ENCODE assay signal across 35 cellular contexts in the genomic region with DNA sequence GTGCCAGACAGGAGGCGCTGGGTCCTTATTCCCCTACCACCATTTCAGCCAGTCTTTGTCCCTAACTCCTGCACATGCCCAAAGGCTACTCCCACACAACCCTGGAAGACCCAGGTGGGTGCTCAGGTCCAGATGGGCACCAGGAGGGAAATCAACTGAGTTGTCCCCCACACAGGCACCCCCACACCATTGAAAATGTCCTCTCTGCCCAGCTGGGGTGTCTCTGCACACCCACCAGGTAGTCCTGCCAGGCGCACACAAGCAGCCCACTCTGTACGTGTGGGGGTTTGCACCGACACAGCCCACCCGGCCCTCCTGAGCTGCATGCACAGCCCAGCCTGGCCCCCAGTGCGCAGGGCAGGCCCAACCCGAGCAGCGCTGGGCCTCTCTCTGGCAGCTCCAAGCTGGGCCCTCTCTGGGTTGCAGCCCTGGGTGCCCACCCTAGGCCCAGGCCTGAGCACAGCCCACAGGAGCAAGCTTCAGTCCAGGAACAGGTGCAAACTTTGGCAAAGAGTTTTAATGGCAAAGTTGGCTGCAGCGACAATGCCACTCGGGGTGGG. TPM values are rescaled to one million over a fixed set of nuclear protein-coding genes. Genes with fewer than 3 reads are reported as not detected.
A peak's percentile ranks its signal among the peaks of the same experiment; 100 is the strongest.
DNase-seq lines count a peak whose midpoint lies in the region; ATAC-seq, FAIRE-seq and TF ChIP-seq lines count a peak whose summit lies in the region.
"Had no signal": no experiment of that assay in that cellular context is flagged by ENCODE, and none has a peak within 500 bp of the region (broad histone marks: within the 10 kb centered on the region; RNA-seq: fewer than 3 reads in every experiment).

No MANE protein-coding gene starts in this region.

- no peak for DNase-seq in activated CD4-positive, alpha-beta T cell treated with anti-CD3 and anti-CD28 coated beads, Interleukin-2, amount 10 ng/mL, durations not matched to agents 24 days and 14 days
- DNase-seq in activated CD4-positive, alpha-beta T cell treated with anti-CD3 and anti-CD28 coated beads, Interleukin-2, amount 50 U/mL, for 4 hours = no peak
- DNase-seq in K562 (ENCODE audit: extremely low read depth in 1 of 4, low spot score in 3 of 4) (no peak), progenitor cell of endocrine pancreas (ENCODE audit: low spot score, unreplicated experiment) (no peak), left colon (no peak)
- DNase-seq in effector memory CD4-positive, alpha-beta T cell = no peak
- DNase-seq: activated B cell treated with CpG ODN at 0.5 μM for 24 hours; anterior cingulate cortex; CD4-positive, alpha-beta memory T cell; DMS 273 treated with DMSO at 0.1 percent for 48 hours; effector CD4-positive, alpha-beta T cell; GM23248; immature natural killer cell; KBM-7; left cardiac atrium; mammary epithelial cell; NCI-H1105; NCI-H187; NCI-H2171; spleen; stimulated activated CD8-positive, alpha-beta memory T cell treated with anti-CD3 and anti-CD28 coated beads, Interleukin-4, amount 100 ng/mL, for 48 hours; transverse colon had no signal

- no peak for ATAC-seq in K562
- ATAC-seq in left colon = no peak
- ATAC-seq in HG03135 (IDR thresholded peaks at IDR 0.05; ENCODE audit: unreplicated experiment) = no peak
- ATAC-seq: activated T-helper 17 cell treated with anti-CD3 and anti-CD28 coated beads, Interleukin-2, amount 50 U/mL, for 72 hours; left cardiac atrium had no signal

- H3K9me1 ChIP-seq in K562 (ENCODE audit: control insufficient read depth, insufficient read depth, low read length) = no peaks in the 10 kb centered on the region

- no peaks in the 10 kb centered on the region for H3K27me3 ChIP-seq in K562 (ENCODE audit: control insufficient read depth in 2 of 2, insufficient read depth in 2 of 2, low read length in 2 of 2)
- no peaks in the 10 kb centered on the region for H3K27me3 ChIP-seq in effector memory CD4-positive, alpha-beta T cell (replicated peaks; ENCODE audit: control insufficient read depth, insufficient read depth, low read length, poor library complexity, severe bottlenecking)
- H3K27me3 ChIP-seq: right atrium auricular region, transverse colon had no signal

- H3K4me1 Mint-ChIP-seq in activated CD4-positive, alpha-beta T cell treated with anti-CD3 and anti-CD28 coated beads, Interleukin-2, amount 10 ng/mL, durations not matched to agents 24 days and 14 days = peaks cover 4% of the 10 kb centered on the region
- peaks cover 10% of the 10 kb centered on the region for H3K4me1 Mint-ChIP-seq in progenitor cell of endocrine pancreas (ENCODE audit: low read depth)
- H3K4me1 Mint-ChIP-seq: activated T-helper 17 cell treated with anti-CD3 and anti-CD28 coated beads, Interleukin-2, amount 50 U/mL, for 72 hours had no signal

- no peak for FAIRE-seq in K562 (lab: Jason Lieb, UNC)
- FAIRE-seq: bronchial epithelial cell, colon, GM19239, RCC 7860 had no signal

- intact Hi-C loops in activated CD4-positive, alpha-beta T cell treated with anti-CD3 and anti-CD28 coated beads, Interleukin-2, amount 10 ng/mL, durations not matched to agents 24 days and 14 days (cut with micrococcal nuclease) = no loop called here
- intact Hi-C loops in K562 (cut with micrococcal nuclease) = loop anchor here (2.0 kb wide), 1 partner anchor 19 kb away; a partner anchor contains a TSS
- intact Hi-C loops in left colon (cut with DNase I, micrococcal nuclease) = loop anchor here in 1 of 2 donors (10.0 kb wide), 1 partner anchor 45 kb away; a partner anchor contains a TSS

- H3K9me3 ChIP-seq in K562 (replicated peaks; ENCODE audit: control insufficient read depth, insufficient read depth, low read depth, low read length) = no peaks in the 10 kb centered on the region
- H3K9me3 ChIP-seq in effector memory CD4-positive, alpha-beta T cell (ENCODE audit: control insufficient read depth, low read length) = no peaks in the 10 kb centered on the region
- H3K9me3 ChIP-seq: right atrium auricular region, spleen, transverse colon had no signal

- peak overlapping the region; percentile 98 for H3K27ac ChIP-seq in C4-2B
- H3K27ac ChIP-seq in K562 (ENCODE audit: extremely low read depth, low read depth, low read length) = 0 out of 3 replicates have a peak overlapping the region, but pooled peaks have one; percentile 11
- no peak overlapping the region for H3K27ac ChIP-seq in effector memory CD4-positive, alpha-beta T cell (ENCODE audit: insufficient read depth, low read length, poor library complexity, severe bottlenecking)
- H3K27ac ChIP-seq: epithelial cell of prostate, GM23248, right atrium auricular region had no signal

- H3K36me3 Mint-ChIP-seq in activated CD4-positive, alpha-beta T cell treated with anti-CD3 and anti-CD28 coated beads, Interleukin-2, amount 10 ng/mL, durations not matched to agents 24 days and 14 days (ENCODE audit: low read depth) = no peaks in the 10 kb centered on the region
- peaks cover 3% of the 10 kb centered on the region for H3K36me3 Mint-ChIP-seq in progenitor cell of endocrine pancreas (ENCODE audit: insufficient read depth)
- H3K36me3 Mint-ChIP-seq: activated naive CD8-positive, alpha-beta T cell; CD4-positive, alpha-beta memory T cell; immature natural killer cell had no signal

- TF ChIP-seq POLR2A in K562 (conservative IDR thresholded peaks at IDR 0.05) = no peak; the same call in 1 of the 2 replicates

- no peaks in the 10 kb centered on the region for H3K27me3 Mint-ChIP-seq in activated CD4-positive, alpha-beta T cell treated with anti-CD3 and anti-CD28 coated beads, Interleukin-2, amount 10 ng/mL, durations not matched to agents 24 days and 14 days
- no peaks in the 10 kb centered on the region for H3K27me3 Mint-ChIP-seq in progenitor cell of endocrine pancreas
- H3K27me3 Mint-ChIP-seq: activated B cell treated with CpG ODN at 0.5 μM for 24 hours; activated naive CD8-positive, alpha-beta T cell; activated T-helper 17 cell treated with anti-CD3 and anti-CD28 coated beads, Interleukin-2, amount 50 U/mL, for 72 hours; CD4-positive, alpha-beta memory T cell had no signal

- POLR2A ChIA-PET in K562 (lab: Yijun Ruan, JAX) = interaction anchor here (1.4 to 2.1 kb wide), 3 partner anchors 21 to 31 kb away, joined by 3 to 5 read pairs (median 5); a partner anchor contains a TSS

- peaks cover 22% of the 10 kb centered on the region; the same call in 1 of the 3 replicates for H3K36me3 ChIP-seq in K562 (ENCODE audit: control insufficient read depth, insufficient read depth, low read length)
- no peaks in the 10 kb centered on the region for H3K36me3 ChIP-seq in effector memory CD4-positive, alpha-beta T cell (ENCODE audit: control insufficient read depth, insufficient read depth, low read length)
- H3K36me3 ChIP-seq: right atrium auricular region, transverse colon had no signal

- H3K4me1 ChIP-seq in K562 (replicated peaks in 1 of 2; ENCODE audit: control insufficient read depth in 2 of 2, insufficient read depth in 2 of 2, low read length in 2 of 2) = peaks cover 34 to 89% of the 10 kb centered on the region in 2 experiments
- H3K4me1 ChIP-seq in effector memory CD4-positive, alpha-beta T cell (ENCODE audit: control insufficient read depth, insufficient read depth, low read length, poor library complexity, severe bottlenecking) = peaks cover 20% of the 10 kb centered on the region

- WGBS in K562 (ENCODE audit: insufficient coverage, low coverage, missing lambda C conversion rate) = 99% methylated on average over 7 of the region's 10 CpGs

- TF ChIP-seq EP300 in K562 (IDR thresholded peaks at IDR 0.05; ENCODE audit: low read length) = no peak

- H3K4me2 ChIP-seq in K562 (ENCODE audit: insufficient read depth, low read length) = no peak overlapping the region

- H2AFZ ChIP-seq in K562 (ENCODE audit: low read depth, low read length) = no peak overlapping the region
- H2AFZ ChIP-seq: GM23248 had no signal

- H3K4me3 ChIP-seq in K562 = no peak overlapping the region
- H3K4me3 ChIP-seq in effector memory CD4-positive, alpha-beta T cell (ENCODE audit: insufficient read depth, low read depth, low read length, poor library complexity, severe bottlenecking) = no peak overlapping the region
- H3K4me3 ChIP-seq: GM23248, right atrium auricular region, spleen, transverse colon had no signal

- peak overlapping the region; percentile 45 for H3K4me3 Mint-ChIP-seq in activated CD4-positive, alpha-beta T cell treated with anti-CD3 and anti-CD28 coated beads, Interleukin-2, amount 10 ng/mL, durations not matched to agents 24 days and 14 days
- peak overlapping the region; percentile 16 for H3K4me3 Mint-ChIP-seq in progenitor cell of endocrine pancreas (ENCODE audit: low read depth)
- H3K4me3 Mint-ChIP-seq: activated B cell treated with CpG ODN at 0.5 μM for 24 hours; activated naive CD8-positive, alpha-beta T cell; immature natural killer cell had no signal

- TF ChIP-seq RAD21 in K562 (CRISPR knock-in tag; conservative IDR thresholded peaks at IDR 0.05 in 1 of 2, IDR thresholded peaks at IDR 0.05 in 1 of 2) = no peak

- no peak for TF ChIP-seq CTCF in C4-2B (conservative IDR thresholded peaks at IDR 0.05)
- no peak for TF ChIP-seq CTCF in K562 (IDR thresholded peaks at IDR 0.05 in 2 of 3, conservative IDR thresholded peaks at IDR 0.05 in 1 of 3; ENCODE audit: insufficient read depth in 2 of 3, low read depth in 1 of 3, low read length in 3 of 3)
- TF ChIP-seq CTCF in progenitor cell of endocrine pancreas (IDR thresholded peaks at IDR 0.05; ENCODE audit: unreplicated experiment) = no peak

- H3K9ac ChIP-seq in K562 (ENCODE audit: insufficient read depth in 1 of 2, low read depth in 2 of 2, low read length in 2 of 2) = peak overlapping the region in 1 of 2 experiments; percentile 77; a peak in 2 of 4 replicates
- H3K9ac ChIP-seq: GM23248 had no signal

- in situ Hi-C loops in K562 (cut with MboI) = no loop called here

- H3K79me2 ChIP-seq in K562 (ENCODE audit: control insufficient read depth, insufficient read depth, low read length) = peaks cover 18% of the 10 kb centered on the region; the same call in 2 of the 3 replicates

- H3K27ac Mint-ChIP-seq in activated CD4-positive, alpha-beta T cell treated with anti-CD3 and anti-CD28 coated beads, Interleukin-2, amount 10 ng/mL, durations not matched to agents 24 days and 14 days = no peak overlapping the region
- no peak overlapping the region for H3K27ac Mint-ChIP-seq in progenitor cell of endocrine pancreas
- H3K27ac Mint-ChIP-seq: activated B cell treated with CpG ODN at 0.5 μM for 24 hours; activated naive CD8-positive, alpha-beta T cell; activated T-helper 17 cell treated with anti-CD3 and anti-CD28 coated beads, Interleukin-2, amount 50 U/mL, for 72 hours; immature natural killer cell had no signal

- no peaks in the 10 kb centered on the region for H4K20me1 ChIP-seq in K562 (replicated peaks; ENCODE audit: control insufficient read depth, insufficient read depth, low read length)

- CTCF ChIA-PET in K562 (lab: Yijun Ruan, JAX; ENCODE audit: low intra/inter-chr PET ratio) = no interaction called here

- H3K9me3 Mint-ChIP-seq in activated CD4-positive, alpha-beta T cell treated with anti-CD3 and anti-CD28 coated beads, Interleukin-2, amount 10 ng/mL, durations not matched to agents 24 days and 14 days = no peaks in the 10 kb centered on the region
- no peaks in the 10 kb centered on the region for H3K9me3 Mint-ChIP-seq in progenitor cell of endocrine pancreas (ENCODE audit: low read depth)
- H3K9me3 Mint-ChIP-seq: activated B cell treated with CpG ODN at 0.5 μM for 24 hours; activated T-helper 17 cell treated with anti-CD3 and anti-CD28 coated beads, Interleukin-2, amount 50 U/mL, for 72 hours; CD4-positive, alpha-beta memory T cell; immature natural killer cell had no signal

- no TSS peak for BruUV-seq in K562 (replicated peaks; lab: Mats Ljungman, UMichigan)

RNA-seq across cellular contexts. Expression of a gene that starts 2.2 kb away (rescaled TPM):
- 12.8 and 15.2 TPM in 2 replicates for total RNA-seq in activated CD4-positive, alpha-beta T cell treated with anti-CD3 and anti-CD28 coated beads, Interleukin-2, amount 10 ng/mL, durations not matched to agents 24 days and 14 days
- total RNA-seq in K562 (2011; cell fraction: chromatin; rRNA removed; ENCODE audit: low replicate concordance) = 0.97 and 2.3 TPM in 2 replicates
- total RNA-seq in K562 (2011; cell fraction: nucleolus; rRNA removed) = 2.1 and 2.3 TPM in 2 replicates
- total RNA-seq in K562 (2011; cell fraction: nucleoplasm; rRNA removed) = 0.61 and 1.8 TPM in 2 replicates
- total RNA-seq in K562 (2014; rRNA removed) = 0.50 and 0.90 TPM in 2 replicates
- not detected in 2 replicates for total RNA-seq in K562 (2014; rRNA removed; fragmentation: Illumina TruSeq; extraction: Trizol)
- total RNA-seq in K562 (2015; rRNA removed; fragmentation: Illumina TruSeq; extraction: Trizol) = 0.47 and 0.49 TPM in 2 replicates
- 6.6 and 6.9 TPM in 2 replicates for total RNA-seq in K562 (2021)
- 0.15 and 1.3 TPM in 2 replicates for polyA plus RNA-seq in K562 (2011; rRNA removed)
- 0.40 and 1.2 TPM in 2 replicates for polyA plus RNA-seq in K562 (2011; cell fraction: cytosol; rRNA removed)
- 9.0 and 9.2 TPM in 2 replicates for polyA plus RNA-seq in K562 (2011; cell fraction: nucleus; rRNA removed)
- polyA plus RNA-seq in K562 (2012) = 6.0 and 7.9 TPM in 2 replicates
- 0.62 and 2.4 TPM in 2 replicates for polyA plus RNA-seq in K562 (2014; fragmentation: Illumina TruSeq; extraction: Trizol)
- polyA plus RNA-seq in K562 (2014; fragmentation: Nextera tagmentation; extraction: Ambion mirVana) = under 1 TPM in 1 of 2 experiments, not detected in 1; 0.18 TPM
- 3.1 and 5.1 TPM in 2 replicates for polyA plus RNA-seq in K562 (2014; rRNA removed)
- polyA minus RNA-seq in K562 (2011; rRNA and poly(A)+ RNA removed) = not detected in 2 replicates
- 2.1 and 3.4 TPM in 2 replicates for polyA minus RNA-seq in K562 (2011; cell fraction: cytosol; rRNA and poly(A)+ RNA removed)
- polyA minus RNA-seq in K562 (2011; cell fraction: nucleus; rRNA and poly(A)+ RNA removed) = 0.78 and 0.81 TPM in 2 replicates
- 24.0 and 25.7 TPM in 2 replicates for total RNA-seq in progenitor cell of endocrine pancreas
- total RNA-seq in left colon = 1 to 10 TPM; 5.1 to 9.7 TPM
- total RNA-seq: bronchial epithelial cell had no signal
- polyA plus RNA-seq: CD4-positive, alpha-beta memory T cell; immature natural killer cell had no signal

RNA-seq across cellular contexts. Expression of a gene that starts 5.1 kb away (rescaled TPM):
- 0.54 and 0.68 TPM in 2 replicates for total RNA-seq in activated CD4-positive, alpha-beta T cell treated with anti-CD3 and anti-CD28 coated beads, Interleukin-2, amount 10 ng/mL, durations not matched to agents 24 days and 14 days
- total RNA-seq in K562 (2011; cell fraction: chromatin; rRNA removed; ENCODE audit: low replicate concordance) = 1.2 TPM in 1 of 2 replicates, not detected in the other
- 0.92 and 1.2 TPM in 2 replicates for total RNA-seq in K562 (2011; cell fraction: nucleolus; rRNA removed)
- total RNA-seq in K562 (2011; cell fraction: nucleoplasm; rRNA removed) = 0.46 and 0.51 TPM in 2 replicates
- total RNA-seq in K562 (2014; rRNA removed) = 0.41 and 0.73 TPM in 2 replicates
- not detected in 2 replicates for total RNA-seq in K562 (2014; rRNA removed; fragmentation: Illumina TruSeq; extraction: Trizol)
- 0.22 and 0.60 TPM in 2 replicates for total RNA-seq in K562 (2015; rRNA removed; fragmentation: Illumina TruSeq; extraction: Trizol)
- total RNA-seq in K562 (2021) = 0.22 and 0.60 TPM in 2 replicates
- polyA plus RNA-seq in K562 (2011; rRNA removed) = 0.24 and 0.91 TPM in 2 replicates
- 0.66 and 2.3 TPM in 2 replicates for polyA plus RNA-seq in K562 (2011; cell fraction: cytosol; rRNA removed)
- polyA plus RNA-seq in K562 (2011; cell fraction: nucleus; rRNA removed) = 0.42 and 0.61 TPM in 2 replicates
- 0.47 and 1.4 TPM in 2 replicates for polyA plus RNA-seq in K562 (2012)
- polyA plus RNA-seq in K562 (2014; fragmentation: Illumina TruSeq; extraction: Trizol) = 0.32 TPM in 1 of 2 replicates, not detected in the other
- polyA plus RNA-seq in K562 (2014; fragmentation: Nextera tagmentation; extraction: Ambion mirVana) = under 1 TPM in 1 of 2 experiments, not detected in 1; 0.04 TPM
- 0.15 and 1.4 TPM in 2 replicates for polyA plus RNA-seq in K562 (2014; rRNA removed)
- polyA minus RNA-seq in K562 (2011; rRNA and poly(A)+ RNA removed) = 0.32 TPM in 1 of 2 replicates, not detected in the other
- polyA minus RNA-seq in K562 (2011; cell fraction: cytosol; rRNA and poly(A)+ RNA removed) = not detected in 2 replicates
- 0.54 and 0.56 TPM in 2 replicates for polyA minus RNA-seq in K562 (2011; cell fraction: nucleus; rRNA and poly(A)+ RNA removed)
- 1.2 and 2.7 TPM in 2 replicates for total RNA-seq in progenitor cell of endocrine pancreas
- total RNA-seq in left colon = under 1 TPM; 0.43 to 0.47 TPM
- total RNA-seq: transverse colon had no signal
- polyA plus RNA-seq: CD4-positive, alpha-beta memory T cell had no signal

RNA-seq across cellular contexts. Expression of a gene that starts 7.5 kb away (rescaled TPM):
- not detected in 2 replicates for total RNA-seq in activated CD4-positive, alpha-beta T cell treated with anti-CD3 and anti-CD28 coated beads, Interleukin-2, amount 10 ng/mL, durations not matched to agents 24 days and 14 days
- total RNA-seq in K562 (2011; cell fraction: chromatin; rRNA removed; ENCODE audit: low replicate concordance) = 0.25 TPM in 1 of 2 replicates, not detected in the other
- total RNA-seq in K562 (2011; cell fraction: nucleolus; rRNA removed) = 0.17 and 0.26 TPM in 2 replicates
- total RNA-seq in K562 (2011; cell fraction: nucleoplasm; rRNA removed) = not detected in 2 replicates
- total RNA-seq in K562 (2014; rRNA removed) (0.16 TPM in 1 of 2 replicates, not detected in the other), K562 (2014; rRNA removed; fragmentation: Illumina TruSeq; extraction: Trizol) (not detected in 2 replicates), K562 (2015; rRNA removed; fragmentation: Illumina TruSeq; extraction: Trizol) (not detected in 2 replicates), K562 (2021) (not detected in 2 replicates), progenitor cell of endocrine pancreas (0.27 and 0.53 TPM in 2 replicates), left colon (not detected)
- polyA plus RNA-seq in K562 (2011; rRNA removed) (0.04 TPM in 1 of 2 replicates, not detected in the other), K562 (2014; fragmentation: Illumina TruSeq; extraction: Trizol) (not detected in 2 replicates), K562 (2014; fragmentation: Nextera tagmentation; extraction: Ambion mirVana) (not detected), K562 (2014; rRNA removed) (not detected in 2 replicates)
- 0.18 TPM in 1 of 2 replicates, not detected in the other for polyA plus RNA-seq in K562 (2011; cell fraction: cytosol; rRNA removed)
- 0.10 and 0.16 TPM in 2 replicates for polyA plus RNA-seq in K562 (2011; cell fraction: nucleus; rRNA removed)
- polyA plus RNA-seq in K562 (2012) = 0.25 and 0.58 TPM in 2 replicates
- polyA minus RNA-seq in K562 (2011; rRNA and poly(A)+ RNA removed) = not detected in 2 replicates
- not detected in 2 replicates for polyA minus RNA-seq in K562 (2011; cell fraction: cytosol; rRNA and poly(A)+ RNA removed)
- polyA minus RNA-seq in K562 (2011; cell fraction: nucleus; rRNA and poly(A)+ RNA removed) = not detected in 2 replicates
- total RNA-seq: activated B cell treated with CpG ODN at 0.5 μM for 24 hours; CD4-positive, alpha-beta memory T cell; GM23248; left cardiac atrium; NCI-H460; right atrium auricular region; spleen; subcutaneous adipose tissue; transverse colon had no signal
- polyA plus RNA-seq: CD4-positive, alpha-beta memory T cell; GM23248; immature natural killer cell; spleen had no signal

RNA-seq across cellular contexts. Expression of a gene that starts 10.9 kb away (rescaled TPM):
- not detected in 2 replicates for total RNA-seq in activated CD4-positive, alpha-beta T cell treated with anti-CD3 and anti-CD28 coated beads, Interleukin-2, amount 10 ng/mL, durations not matched to agents 24 days and 14 days
- total RNA-seq in K562 (2011; cell fraction: chromatin; rRNA removed; ENCODE audit: low replicate concordance) = not detected in 2 replicates
- not detected in 2 replicates for total RNA-seq in K562 (2011; cell fraction: nucleolus; rRNA removed)
- total RNA-seq in K562 (2011; cell fraction: nucleoplasm; rRNA removed) = not detected in 2 replicates
- total RNA-seq in K562 (2014; rRNA removed) (not detected in 2 replicates), K562 (2014; rRNA removed; fragmentation: Illumina TruSeq; extraction: Trizol) (not detected in 2 replicates), K562 (2015; rRNA removed; fragmentation: Illumina TruSeq; extraction: Trizol) (not detected in 2 replicates), K562 (2021) (not detected in 2 replicates), progenitor cell of endocrine pancreas (0.26 and 0.27 TPM in 2 replicates), left colon (not detected)
- polyA plus RNA-seq in K562 (2011; rRNA removed) (not detected in 2 replicates), K562 (2014; fragmentation: Illumina TruSeq; extraction: Trizol) (not detected in 2 replicates), K562 (2014; fragmentation: Nextera tagmentation; extraction: Ambion mirVana) (not detected), K562 (2014; rRNA removed) (not detected in 2 replicates)
- polyA plus RNA-seq in K562 (2011; cell fraction: cytosol; rRNA removed) = 0.03 TPM in 1 of 2 replicates, not detected in the other
- polyA plus RNA-seq in K562 (2011; cell fraction: nucleus; rRNA removed) = not detected in 2 replicates
- 0.09 and 0.21 TPM in 2 replicates for polyA plus RNA-seq in K562 (2012)
- polyA minus RNA-seq in K562 (2011; rRNA and poly(A)+ RNA removed) = not detected in 2 replicates
- not detected in 2 replicates for polyA minus RNA-seq in K562 (2011; cell fraction: cytosol; rRNA and poly(A)+ RNA removed)
- polyA minus RNA-seq in K562 (2011; cell fraction: nucleus; rRNA and poly(A)+ RNA removed) = not detected in 2 replicates
- total RNA-seq: activated B cell treated with CpG ODN at 0.5 μM for 24 hours; activated T-helper 17 cell treated with anti-CD3 and anti-CD28 coated beads, Interleukin-2, amount 50 U/mL, for 72 hours; bronchial epithelial cell; CD4-positive, alpha-beta memory T cell; GM23248; left cardiac atrium; mammary epithelial cell; MCF 10A; NCI-H460; right atrium auricular region; spleen; subcutaneous adipose tissue; transverse colon had no signal
- polyA plus RNA-seq: CD4-positive, alpha-beta memory T cell; GM23248; immature natural killer cell; mammary epithelial cell; spleen had no signal

RNA-seq across cellular contexts. Expression of a gene that starts 14.3 kb away (rescaled TPM):
- total RNA-seq in activated CD4-positive, alpha-beta T cell treated with anti-CD3 and anti-CD28 coated beads, Interleukin-2, amount 10 ng/mL, durations not matched to agents 24 days and 14 days = 45.1 and 45.6 TPM in 2 replicates
- 31.8 and 95.9 TPM in 2 replicates for total RNA-seq in K562 (2011; cell fraction: chromatin; rRNA removed; ENCODE audit: low replicate concordance)
- total RNA-seq in K562 (2011; cell fraction: nucleolus; rRNA removed) = 71.7 and 83.3 TPM in 2 replicates
- 36.2 and 42.8 TPM in 2 replicates for total RNA-seq in K562 (2011; cell fraction: nucleoplasm; rRNA removed)
- 15.7 and 30.2 TPM in 2 replicates for total RNA-seq in K562 (2014; rRNA removed)
- 1.9 and 2.7 TPM in 2 replicates for total RNA-seq in K562 (2014; rRNA removed; fragmentation: Illumina TruSeq; extraction: Trizol)
- total RNA-seq in K562 (2015; rRNA removed; fragmentation: Illumina TruSeq; extraction: Trizol) = 11.0 and 11.3 TPM in 2 replicates
- 32.6 and 36.9 TPM in 2 replicates for total RNA-seq in K562 (2021)
- polyA plus RNA-seq in K562 (2011; rRNA removed) = 5.6 and 11.5 TPM in 2 replicates
- polyA plus RNA-seq in K562 (2011; cell fraction: cytosol; rRNA removed) = 11.3 and 23.7 TPM in 2 replicates
- 96.9 and 166 TPM in 2 replicates for polyA plus RNA-seq in K562 (2011; cell fraction: nucleus; rRNA removed)
- 19.8 and 29.6 TPM in 2 replicates for polyA plus RNA-seq in K562 (2012)
- 6.9 and 17.5 TPM in 2 replicates for polyA plus RNA-seq in K562 (2014; fragmentation: Illumina TruSeq; extraction: Trizol)
- polyA plus RNA-seq in K562 (2014; fragmentation: Nextera tagmentation; extraction: Ambion mirVana) = under 1 TPM; 0.06 TPM
- 30.4 and 35.0 TPM in 2 replicates for polyA plus RNA-seq in K562 (2014; rRNA removed)
- 1.0 and 2.7 TPM in 2 replicates for polyA minus RNA-seq in K562 (2011; rRNA and poly(A)+ RNA removed)
- polyA minus RNA-seq in K562 (2011; cell fraction: cytosol; rRNA and poly(A)+ RNA removed) = 9.8 and 12.8 TPM in 2 replicates
- 16.9 and 17.4 TPM in 2 replicates for polyA minus RNA-seq in K562 (2011; cell fraction: nucleus; rRNA and poly(A)+ RNA removed)
- total RNA-seq in progenitor cell of endocrine pancreas = 35.1 and 37.4 TPM in 2 replicates
- total RNA-seq in left colon = 10 to 100 TPM; 12.1 to 18.8 TPM
